ENCODE assay signal across 23 cellular contexts in genomic region chr16:49516382-49517036, GRCh38.
DNase-seq lines count a peak whose midpoint lies in the region; ATAC-seq, FAIRE-seq and TF ChIP-seq lines count a peak whose summit lies in the region.
"Had no signal": no experiment of that assay in that cellular context is flagged by ENCODE, and none has a peak within 500 bp of the region (broad histone marks: within the 10 kb centered on the region; RNA-seq: fewer than 3 reads in every experiment).

No MANE protein-coding gene starts in this region.

- H3K36me3 ChIP-seq in H1 (ENCODE audit: control insufficient read depth in 2 of 4, insufficient read depth in 4 of 4, low read length in 3 of 4) = no peaks in the 10 kb centered on the region
- H3K36me3 ChIP-seq in mucosa of descending colon (ENCODE audit: low read depth) = no peaks in the 10 kb centered on the region
- peaks cover 4 to 7% (median 5%) of the 10 kb centered on the region in 3 donors for H3K36me3 ChIP-seq in skeletal muscle tissue (ENCODE audit: control insufficient read depth in 3 of 3, insufficient read depth in 3 of 3, low read length in 3 of 3)
- no peaks in the 10 kb centered on the region for H3K36me3 ChIP-seq in mammary epithelial cell (ENCODE audit: insufficient read depth, low read length)

- no peak overlapping the region for H2BK20ac ChIP-seq in H1 (ENCODE audit: low read length)

- no peak overlapping the region for H2AK5ac ChIP-seq in H1 (ENCODE audit: low read depth, low read length)

- H3K9me3 ChIP-seq in H1 (ENCODE audit: insufficient read depth in 2 of 2, low read depth in 1 of 2, low read length in 1 of 2) (no peaks in the 10 kb centered on the region), mucosa of descending colon (no peaks in the 10 kb centered on the region), skeletal muscle tissue (ENCODE audit: control insufficient read depth in 3 of 3, low read length in 3 of 3) (no peaks in the 10 kb centered on the region), mammary epithelial cell (replicated peaks; ENCODE audit: insufficient read depth, low read length) (peaks cover 8% of the 10 kb centered on the region)
- H3K9me3 ChIP-seq: A549, Caco-2 had no signal

- H3K79me1 ChIP-seq in H1 (ENCODE audit: low read depth, low read length) = no peaks in the 10 kb centered on the region

- H4K8ac ChIP-seq in H1 (ENCODE audit: extremely low read depth, insufficient read depth, low read length) = no peak overlapping the region

- H3K23me2 ChIP-seq in H1 (ENCODE audit: low read depth, low read length) = peaks cover 2% of the 10 kb centered on the region; the same call in 1 of the 2 replicates

- dilution Hi-C loops in mammary epithelial cell (cut with HindIII; ENCODE audit: low sequenced_read_pairs) = no loop called here

- no peaks in the 10 kb centered on the region; a peak in 1 of 4 replicates for H3K79me2 ChIP-seq in H1 (ENCODE audit: control insufficient read depth in 1 of 2, insufficient read depth in 2 of 2, low read length in 2 of 2)
- no peaks in the 10 kb centered on the region for H3K79me2 ChIP-seq in mammary epithelial cell (ENCODE audit: insufficient read depth, low read length)

- H3K18ac ChIP-seq in H1 (ENCODE audit: extremely low read depth, low read length) = peak overlapping the region; percentile 51; the same call in 1 of the 2 replicates

- H3K4ac ChIP-seq in H1 (replicated peaks; ENCODE audit: insufficient read length, low read depth, low read length) = no peak overlapping the region

- ATAC-seq in mucosa of descending colon = peak; percentile 37
- no peak for ATAC-seq in WTC11
- ATAC-seq: A549, GM23338, HepG2 had no signal

- no peak overlapping the region for H3K4me2 ChIP-seq in H1 (ENCODE audit: insufficient read depth in 1 of 2, low read depth in 2 of 2, low read length in 2 of 2)
- H3K4me2 ChIP-seq in mammary epithelial cell (ENCODE audit: insufficient read depth, low read depth, low read length) = no peak overlapping the region
- H3K4me2 ChIP-seq: A549, GM23338 had no signal

- no peak overlapping the region for H2BK120ac ChIP-seq in H1 (replicated peaks; ENCODE audit: low read depth, low read length)

- BruUV-seq in mammary epithelial cell (replicated peaks; lab: Mats Ljungman, UMichigan) = no TSS peak

- H3K4me3 ChIP-seq in H1 (ENCODE audit: extremely low read depth in 1 of 4, insufficient read depth in 2 of 4, low read depth in 3 of 4, low read length in 4 of 4) = no peak overlapping the region
- no peak overlapping the region for H3K4me3 ChIP-seq in mucosa of descending colon
- H3K4me3 ChIP-seq in skeletal muscle tissue (ENCODE audit: low read length in 3 of 3) = peak overlapping the region in 1 of 3 donors; percentile 45
- H3K4me3 ChIP-seq in mammary epithelial cell (replicated peaks in 1 of 3; ENCODE audit: insufficient read depth in 1 of 3, low read depth in 2 of 3, low read length in 3 of 3) = no peak overlapping the region
- H3K4me3 ChIP-seq: A549, GM23338 had no signal

- H3K14ac ChIP-seq in H1 (ENCODE audit: insufficient read length) = no peak overlapping the region

- H3K56ac ChIP-seq in H1 (replicated peaks; ENCODE audit: insufficient read length, low read depth, low read length) = no peak overlapping the region

- H3K9ac ChIP-seq in H1 (replicated peaks in 1 of 4; ENCODE audit: extremely low read depth in 1 of 4, low read depth in 3 of 4, low read length in 3 of 4) (no peak overlapping the region), skeletal muscle tissue (ENCODE audit: low read depth in 1 of 3, low read length in 3 of 3) (peak overlapping the region in 1 of 3 donors; percentile 45), mammary epithelial cell (ENCODE audit: insufficient read depth, low read length) (no peak overlapping the region)

- H3K36me3 Mint-ChIP-seq in WTC11 = no peaks in the 10 kb centered on the region; the same call in none of the 2 replicates
- H3K36me3 Mint-ChIP-seq: IgD-negative memory B cell had no signal

- no peak overlapping the region for H2BK15ac ChIP-seq in H1 (ENCODE audit: low read length)

- no peak for TF ChIP-seq EP300 in H1 (IDR thresholded peaks at IDR 0.05; ENCODE audit: borderline replicate concordance in 1 of 2, low read depth in 2 of 2, low read length in 2 of 2)

- H3K9me3 Mint-ChIP-seq in WTC11 = no peaks in the 10 kb centered on the region
- H3K9me3 Mint-ChIP-seq: CD4-positive, alpha-beta T cell; GM23338; IgD-negative memory B cell had no signal

- H3K27ac Mint-ChIP-seq in WTC11 = no peak overlapping the region
- H3K27ac Mint-ChIP-seq: CD4-positive, alpha-beta T cell; GM23338; IgD-negative memory B cell had no signal

- H3K27ac ChIP-seq in H1 (ENCODE audit: low read depth, low read length) = no peak overlapping the region
- H3K27ac ChIP-seq in skeletal muscle tissue (ENCODE audit: low read depth, low read length) = peak overlapping the region; percentile 6
- H3K27ac ChIP-seq in mammary epithelial cell (ENCODE audit: insufficient read depth, low read depth, low read length) = no peak overlapping the region
- H3K27ac ChIP-seq: 22Rv1, A549, C4-2B had no signal

- H2AFZ ChIP-seq in H1 (ENCODE audit: low read length) = no peak overlapping the region
- H2AFZ ChIP-seq in mammary epithelial cell (ENCODE audit: low read depth, low read length) = no peak overlapping the region
- H2AFZ ChIP-seq: GM23338 had no signal

- no peaks in the 10 kb centered on the region for H3K4me1 Mint-ChIP-seq in WTC11
- H3K4me1 Mint-ChIP-seq: GM23338, IgD-negative memory B cell had no signal

- CTCF ChIA-PET in H1 (lab: Charles Lee; ENCODE audit: partially characterized antibody) (interaction anchor here (1.0 to 3.7 kb wide), 11 partner anchors 8 to 341 kb away, joined by 3 to 26 read pairs (median 4); no protein-coding TSS in a partner anchor), mammary epithelial cell (lab: Charles Lee; ENCODE audit: low non-redundant PET) (no interaction called here), WTC11 (lab: Charles Lee) (interaction anchor here (0.6 to 1.2 kb wide), 3 partner anchors 24 to 172 kb away, joined by 3 to 6 read pairs (median 5); no protein-coding TSS in a partner anchor)

- H4K20me1 ChIP-seq in H1 (replicated peaks in 1 of 2; ENCODE audit: control insufficient read depth in 1 of 2, insufficient read depth in 2 of 2, low read length in 2 of 2) (peaks cover 0 to 4% of the 10 kb centered on the region in 2 experiments), mammary epithelial cell (ENCODE audit: insufficient read depth, low read length) (no peaks in the 10 kb centered on the region)

- FAIRE-seq in H1 (lab: Jason Lieb, UNC) = no peak
- FAIRE-seq: A549, GM12892, GM18507, HepG2 had no signal

- no peak overlapping the region for H2BK12ac ChIP-seq in H1 (ENCODE audit: low read depth, low read length)

- WGBS in H1 (ENCODE audit: extremely low coverage in 1 of 2, insufficient coverage in 1 of 2, insufficient read length in 1 of 2, insufficient replicate concordance in 2 of 2, low coverage in 1 of 2, low lambda C conversion rate in 2 of 2, missing lambda C conversion rate in 1 of 2), 2 experiments = 79% methylated on average over 8 of the region's 8 CpGs; no CpG with 5 or more reads in 1 of the 2 experiments
- 76% methylated on average over 7 of the region's 8 CpGs for WGBS in mammary epithelial cell (ENCODE audit: low coverage, missing lambda C conversion rate)

- in situ Hi-C loops in mammary epithelial cell (cut with MboI; ENCODE audit: low sequenced_read_pairs in 2 of 2) = no loop called here

- H3K4me1 ChIP-seq in H1 (replicated peaks in 1 of 4; ENCODE audit: control insufficient read depth in 3 of 4, insufficient read depth in 4 of 4, low read length in 3 of 4) = no peaks in the 10 kb centered on the region; a peak in 1 of 7 replicates
- H3K4me1 ChIP-seq in mucosa of descending colon (ENCODE audit: low read depth) = no peaks in the 10 kb centered on the region
- peaks cover 17 to 32% (median 19%) of the 10 kb centered on the region in 3 donors for H3K4me1 ChIP-seq in skeletal muscle tissue (ENCODE audit: control insufficient read depth in 3 of 3, insufficient read depth in 3 of 3, low read length in 3 of 3)
- no peaks in the 10 kb centered on the region for H3K4me1 ChIP-seq in mammary epithelial cell (ENCODE audit: insufficient read depth, low read length)
- H3K4me1 ChIP-seq: A549, Caco-2 had no signal

- TF ChIP-seq CTCF in H1 (IDR thresholded peaks at IDR 0.05; ENCODE audit: control extremely low read depth in 1 of 3, insufficient read depth in 1 of 3, low read depth in 1 of 3, low read length in 3 of 3) (no peak), mucosa of descending colon (IDR thresholded peaks at IDR 0.05) (no peak), mammary epithelial cell (conservative IDR thresholded peaks at IDR 0.05 in 1 of 2, IDR thresholded peaks at IDR 0.05 in 1 of 2; ENCODE audit: extremely low read depth in 1 of 2, insufficient read depth in 1 of 2, low read depth in 1 of 2, low read length in 2 of 2) (no peak), WTC11 (IDR thresholded peaks at IDR 0.05) (no peak)

- no peak overlapping the region for H3K4me3 Mint-ChIP-seq in WTC11
- H3K4me3 Mint-ChIP-seq: CD4-positive, alpha-beta T cell; GM23338; IgD-negative memory B cell had no signal

- H3K27me3 Mint-ChIP-seq in WTC11 (ENCODE audit: low read depth) = no peaks in the 10 kb centered on the region
- H3K27me3 Mint-ChIP-seq: CD4-positive, alpha-beta T cell; IgD-negative memory B cell had no signal

- DNase-seq in NCI-H146 (lab: John Stamatoyannopoulos, UW) (peak; percentile 19), NCI-H146 treated with DMSO at 0.1 percent for 48 hours (lab: John Stamatoyannopoulos, UW; ENCODE audit: unreplicated experiment) (no peak), H1 (ENCODE audit: low read depth in 1 of 2, low spot score in 2 of 2) (no peak), mucosa of descending colon (peak in 2 of 3 donors; percentile 21 to 27), amygdala (lab: John Stamatoyannopoulos, UW) (no peak), mammary epithelial cell (no peak), WTC11 (ENCODE audit: low spot score) (no peak)
- DNase-seq: AML-193; Caco-2; CD4-positive, alpha-beta T cell; DMS153; DMS79; GDM1; H7 had no signal

- TF ChIP-seq RAD21 in H1 (IDR thresholded peaks at IDR 0.05 in 1 of 2, conservative IDR thresholded peaks at IDR 0.05 in 1 of 2; ENCODE audit: low read depth in 2 of 2, low read length in 2 of 2) = no peak

- H4K5ac ChIP-seq in H1 (ENCODE audit: insufficient read length, low read depth, low read length) = no peak overlapping the region

- H2BK5ac ChIP-seq in H1 (ENCODE audit: low read depth, low read length) = no peak overlapping the region

- no peak for TF ChIP-seq POLR2A in H1 (IDR thresholded peaks at IDR 0.05; ENCODE audit: control extremely low read depth in 1 of 2, low read depth in 2 of 2, low read length in 2 of 2)

- H4K91ac ChIP-seq in H1 (replicated peaks; ENCODE audit: insufficient read length, low read length) = no peak overlapping the region

- H3K27me3 ChIP-seq in H1 (replicated peaks in 1 of 4; ENCODE audit: control insufficient read depth in 3 of 4, extremely low read depth in 1 of 4, insufficient read depth in 3 of 4, low read length in 3 of 4) (no peaks in the 10 kb centered on the region), skeletal muscle tissue (ENCODE audit: control insufficient read depth in 3 of 3, insufficient read depth in 3 of 3, low read length in 3 of 3) (no peaks in the 10 kb centered on the region), mammary epithelial cell (ENCODE audit: insufficient read depth, low read length) (no peaks in the 10 kb centered on the region)

- intact Hi-C loops in mucosa of descending colon (cut with DNase I, micrococcal nuclease) (no loop called here), mammary epithelial cell (cut with micrococcal nuclease) (no loop called here)

- H3K23ac ChIP-seq in H1 (ENCODE audit: insufficient read length) = no peak overlapping the region

- POLR2A ChIA-PET in H1 (lab: Charles Lee; ENCODE audit: partially characterized antibody) (no interaction called here), WTC11 (lab: Charles Lee) (no interaction called here)

Comparison
In these comparisons a context has a peak if more than half of its experiments do, and no peak if none do; other contexts are left out.
1. DNase-seq: peak in NCI-H146 (single experiment) and mucosa of descending colon (2 of 3); none in NCI-H146 treated with DMSO at 0.1 percent for 48 hours (single experiment), H1 (0 of 2), amygdala (0 of 56), mammary epithelial cell (single experiment) and WTC11 (single experiment).